Comparison of ENCODE assay signal across 8 cellular contexts in the genomic region with DNA sequence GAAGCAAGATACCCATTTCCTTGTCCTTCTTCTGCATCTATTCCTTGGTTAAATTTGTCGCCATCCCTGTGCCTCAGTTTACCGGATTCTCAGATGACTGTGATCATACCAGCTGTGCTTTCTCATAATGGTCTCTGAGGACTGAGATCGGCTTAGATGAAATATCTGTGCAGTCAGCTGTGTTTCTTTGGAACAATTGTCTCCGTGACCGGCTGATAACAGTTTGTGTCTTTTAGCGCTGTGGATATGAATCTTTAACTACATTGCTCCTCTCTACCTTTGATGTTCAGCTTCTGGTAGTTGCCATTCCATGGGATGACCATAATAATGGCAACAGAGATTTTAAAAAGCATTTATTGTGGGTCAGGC. TPM values are rescaled to one million over a fixed set of nuclear protein-coding genes. Genes with fewer than 3 reads are reported as not detected.
DNase-seq lines count a peak whose midpoint lies in the region; ATAC-seq and TF ChIP-seq lines count a peak whose summit lies in the region.

No MANE protein-coding gene starts in this region.

- no peaks in the 10 kb centered on the region for H3K27me3 Mint-ChIP-seq in central memory CD8-positive, alpha-beta T cell

- H3K36me3 Mint-ChIP-seq in central memory CD8-positive, alpha-beta T cell (ENCODE audit: insufficient read depth) = peaks cover 5% of the 10 kb centered on the region

- H3K27ac ChIP-seq in AG04450 (ENCODE audit: low read depth, low read length) (peak overlapping the region; percentile 41), muscle layer of duodenum (ENCODE audit: low read length) (peak overlapping the region; percentile 62)

- no peak for TF ChIP-seq CTCF in AG04450 (IDR thresholded peaks at IDR 0.05; ENCODE audit: low read depth, low read length)

- H3K4me3 ChIP-seq in AG04450 (ENCODE audit: low read depth, low read length) (peak overlapping the region; percentile 91), muscle layer of duodenum (ENCODE audit: low read depth in 1 of 2, low read length in 2 of 2) (peak overlapping the region; percentile 95 to 97)
- peak overlapping the region; percentile 96 for H3K4me3 ChIP-seq in Jurkat, Clone E6-1 (ENCODE audit: low read length)

- H3K27ac Mint-ChIP-seq in central memory CD8-positive, alpha-beta T cell (ENCODE audit: low read depth) = peak overlapping the region; percentile 96

- POLR2A ChIA-PET in AG04450 (lab: Yijun Ruan, JAX) = interaction anchor here (1.4 kb wide), 1 partner anchor 64 kb away, joined by 7 read pairs; no protein-coding TSS in a partner anchor

- CTCF ChIA-PET in AG04450 (lab: Charles Lee) = interaction anchor here (0.6 to 1.8 kb wide), 3 partner anchors 20 to 69 kb away, joined by 3 to 5 read pairs (median 4); no protein-coding TSS in a partner anchor

- H3K27me3 ChIP-seq in AG04450 (ENCODE audit: control insufficient read depth, insufficient read depth, low read length) (no peaks in the 10 kb centered on the region), muscle layer of duodenum (ENCODE audit: low read depth, low read length) (no peaks in the 10 kb centered on the region)

- peak overlapping the region; percentile 91 for H3K4me3 Mint-ChIP-seq in central memory CD8-positive, alpha-beta T cell

- H3K36me3 ChIP-seq in muscle layer of duodenum (ENCODE audit: control insufficient read depth in 1 of 2, insufficient read depth in 2 of 2, low read length in 2 of 2) = no peaks in the 10 kb centered on the region

- no peaks in the 10 kb centered on the region for H3K9me3 ChIP-seq in AG04450 (ENCODE audit: control insufficient read depth, insufficient read depth, low read length)
- H3K9me3 ChIP-seq in muscle layer of duodenum (ENCODE audit: control insufficient read depth in 1 of 2, low read length in 2 of 2) = no peaks in the 10 kb centered on the region

- H3K4me1 ChIP-seq in muscle layer of duodenum (ENCODE audit: control insufficient read depth in 1 of 2, insufficient read depth in 2 of 2, low read length in 2 of 2) = peaks cover 13 to 16% of the 10 kb centered on the region in 2 donors

- H3K9me3 Mint-ChIP-seq in central memory CD8-positive, alpha-beta T cell = no peaks in the 10 kb centered on the region

- peaks cover 45% of the 10 kb centered on the region for H3K4me1 Mint-ChIP-seq in central memory CD8-positive, alpha-beta T cell

- no peak for DNase-seq in AG04450 (ENCODE audit: low read depth, low spot score)
- no peak for DNase-seq in Jurkat, Clone E6-1 (ENCODE audit: low read depth, low spot score)
- no peak for DNase-seq in central memory CD8-positive, alpha-beta T cell (ENCODE audit: low spot score in 2 of 2)
- no peak for DNase-seq in HuH-7 (ENCODE audit: low spot score)
- DNase-seq in AML-193 (lab: John Stamatoyannopoulos, UW) = no peak

- ATAC-seq in central memory CD8-positive, alpha-beta T cell (replicated peaks; ENCODE audit: extremely low read depth, poor library complexity, severe bottlenecking) = no peak
- ATAC-seq in GM21515 (IDR thresholded peaks at IDR 0.05; ENCODE audit: unreplicated experiment) (no peak), HG03097 (IDR thresholded peaks at IDR 0.05; ENCODE audit: low FRiP score, unreplicated experiment) (no peak)

RNA-seq across cellular contexts. Expression of gene FTO, which starts 0.5 kb away (rescaled TPM):
- 123 and 135 TPM in 2 replicates for polyA plus RNA-seq in AG04450 (2011; rRNA removed)
- polyA minus RNA-seq in AG04450 (2011; rRNA and poly(A)+ RNA removed) = 158 and 166 TPM in 2 replicates
- polyA plus RNA-seq in Jurkat, Clone E6-1 (2012; ENCODE audit: insufficient read depth, insufficient read length) = 39.5 TPM

RNA-seq across cellular contexts. Expression of gene RPGRIP1L, which starts 0.8 kb away (rescaled TPM):
- polyA plus RNA-seq in AG04450 (2011; rRNA removed) = 9.1 and 13.0 TPM in 2 replicates
- 12.1 and 14.6 TPM in 2 replicates for polyA minus RNA-seq in AG04450 (2011; rRNA and poly(A)+ RNA removed)
- polyA plus RNA-seq in Jurkat, Clone E6-1 (2012; ENCODE audit: insufficient read depth, insufficient read length) = 7.6 TPM
